Comparison of ENCODE assay signal across 27 cellular contexts in genomic region chr15:68570974-68571373, GRCh38. TPM values are rescaled to one million over a fixed set of nuclear protein-coding genes. Genes with fewer than 3 reads are reported as not detected.
"Had no signal": no experiment of that assay in that cellular context is flagged by ENCODE, and none has a peak within 500 bp of the region (broad histone marks: within the 10 kb centered on the region; RNA-seq: fewer than 3 reads in every experiment).

No MANE protein-coding gene starts in this region.

- H3K4me3 ChIP-seq: ascending aorta, esophagus muscularis mucosa, gastrocnemius medialis, heart left ventricle had no signal

- H3K4me1 ChIP-seq: ascending aorta, esophagus muscularis mucosa, foreskin keratinocyte, gastrocnemius medialis had no signal

- DNase-seq: activated CD4-positive, alpha-beta T cell treated with anti-CD3 and anti-CD28 coated beads for 48 hours; activated CD4-positive, alpha-beta T cell treated with anti-CD3 and anti-CD28 coated beads, Interleukin-2, amount 50 U/mL, for 1 hour; activated CD4-positive, alpha-beta T cell treated with anti-CD3 and anti-CD28 coated beads, Interleukin-2, amount 50 U/mL, for 48 hours; activated CD8-positive, alpha-beta memory T cell treated with anti-CD3 and anti-CD28 coated beads for 24 hours; activated CD8-positive, alpha-beta T cell treated with anti-CD3 and anti-CD28 coated beads for 36 hours; activated effector memory CD4-positive, alpha-beta T cell treated with Interleukin-2 at 50 U/mL for 16 hours; activated gamma-delta T cell treated with Interleukin-2 at 50 U/mL for 16 hours; activated naive CD4-positive, alpha-beta T cell treated with anti-CD3 and anti-CD28 coated beads for 36 hours; activated naive CD8-positive, alpha-beta T cell treated with anti-CD3 and anti-CD28 coated beads, Interleukin-2, amount 10 ng/mL, durations not matched to agents 7 days and 5 days; activated T-cell treated with anti-CD3 and anti-CD28 coated beads, Interleukin-2, amount 50 U/mL, for 4 hours; brain microvascular endothelial cell; cortex of kidney; dermis blood vessel endothelial cell; effector CD4-positive, alpha-beta T cell; effector memory CD8-positive, alpha-beta T cell; erythroblast; foreskin keratinocyte; gastrocnemius medialis; heart left ventricle; T-helper 2 cell had no signal

- H3K36me3 ChIP-seq: ascending aorta, brain microvascular endothelial cell, esophagus muscularis mucosa, gastrocnemius medialis, heart left ventricle had no signal

- H3K27ac ChIP-seq: ascending aorta, brain microvascular endothelial cell, esophagus muscularis mucosa, foreskin keratinocyte, gastrocnemius medialis, heart left ventricle had no signal

- H3K9me3 ChIP-seq: ascending aorta, esophagus muscularis mucosa, gastrocnemius medialis, heart left ventricle had no signal

- H3K9me3 Mint-ChIP-seq: activated CD8-positive, alpha-beta T cell treated with anti-CD3 and anti-CD28 coated beads for 36 hours; activated naive CD4-positive, alpha-beta T cell treated with anti-CD3 and anti-CD28 coated beads for 36 hours; activated naive CD4-positive, alpha-beta T cell treated with anti-CD3 and anti-CD28 coated beads, Interleukin-2, amount 50 U/mL, for 24 hours; activated naive CD8-positive, alpha-beta T cell treated with anti-CD3 and anti-CD28 coated beads, Interleukin-2, amount 10 ng/mL, durations not matched to agents 7 days and 5 days; activated T-cell treated with anti-CD3 and anti-CD28 coated beads, Interleukin-2, amount 50 U/mL, for 4 hours; activated T-helper 17 cell treated with anti-CD3 and anti-CD28 coated beads, Interleukin-2, amount 50 U/mL, for 72 hours; central memory CD8-positive, alpha-beta T cell; effector memory CD8-positive, alpha-beta T cell had no signal

- H3K27me3 ChIP-seq: ascending aorta, heart left ventricle had no signal

- H3K4me3 Mint-ChIP-seq: activated CD8-positive, alpha-beta T cell treated with anti-CD3 and anti-CD28 coated beads for 36 hours; activated naive CD4-positive, alpha-beta T cell treated with anti-CD3 and anti-CD28 coated beads for 36 hours; activated naive CD4-positive, alpha-beta T cell treated with anti-CD3 and anti-CD28 coated beads, Interleukin-2, amount 50 U/mL, for 24 hours; activated naive CD8-positive, alpha-beta T cell treated with anti-CD3 and anti-CD28 coated beads, Interleukin-2, amount 10 ng/mL, durations not matched to agents 7 days and 5 days; activated T-cell treated with anti-CD3 and anti-CD28 coated beads, Interleukin-2, amount 50 U/mL, for 4 hours; activated T-helper 17 cell treated with anti-CD3 and anti-CD28 coated beads, Interleukin-2, amount 50 U/mL, for 72 hours; central memory CD8-positive, alpha-beta T cell; effector memory CD8-positive, alpha-beta T cell had no signal

- H3K4me1 Mint-ChIP-seq: activated naive CD4-positive, alpha-beta T cell treated with anti-CD3 and anti-CD28 coated beads, Interleukin-2, amount 50 U/mL, for 24 hours; activated naive CD8-positive, alpha-beta T cell treated with anti-CD3 and anti-CD28 coated beads, Interleukin-2, amount 10 ng/mL, durations not matched to agents 7 days and 5 days; activated T-helper 17 cell treated with anti-CD3 and anti-CD28 coated beads, Interleukin-2, amount 50 U/mL, for 72 hours; central memory CD8-positive, alpha-beta T cell had no signal

- H3K27ac Mint-ChIP-seq: activated CD8-positive, alpha-beta T cell treated with anti-CD3 and anti-CD28 coated beads for 36 hours; activated naive CD4-positive, alpha-beta T cell treated with anti-CD3 and anti-CD28 coated beads for 36 hours; activated naive CD4-positive, alpha-beta T cell treated with anti-CD3 and anti-CD28 coated beads, Interleukin-2, amount 50 U/mL, for 24 hours; activated naive CD8-positive, alpha-beta T cell treated with anti-CD3 and anti-CD28 coated beads, Interleukin-2, amount 10 ng/mL, durations not matched to agents 7 days and 5 days; activated T-helper 17 cell treated with anti-CD3 and anti-CD28 coated beads, Interleukin-2, amount 50 U/mL, for 72 hours; effector memory CD8-positive, alpha-beta T cell had no signal

- ATAC-seq: activated CD4-positive, CD25-positive, alpha-beta regulatory T cell treated with anti-CD3 and anti-CD28 coated beads, Interleukin-2, amount 50 U/mL, for 24 hours; activated CD8-positive, alpha-beta T cell treated with anti-CD3 and anti-CD28 coated beads for 36 hours; activated T-cell treated with anti-CD3 and anti-CD28 coated beads, Interleukin-2, amount 50 U/mL, for 4 hours; activated T-helper 17 cell treated with anti-CD3 and anti-CD28 coated beads, Interleukin-2, amount 50 U/mL, for 72 hours; effector memory CD8-positive, alpha-beta T cell; foreskin keratinocyte; gastrocnemius medialis; heart left ventricle had no signal

- H3K36me3 Mint-ChIP-seq: activated naive CD4-positive, alpha-beta T cell treated with anti-CD3 and anti-CD28 coated beads, Interleukin-2, amount 50 U/mL, for 24 hours; activated naive CD8-positive, alpha-beta T cell treated with anti-CD3 and anti-CD28 coated beads, Interleukin-2, amount 10 ng/mL, durations not matched to agents 7 days and 5 days had no signal

RNA-seq across cellular contexts. Expression of gene CORO2B, which starts 7.8 kb away (rescaled TPM):
- total RNA-seq: activated CD8-positive, alpha-beta T cell treated with anti-CD3 and anti-CD28 coated beads for 36 hours; activated naive CD4-positive, alpha-beta T cell treated with anti-CD3 and anti-CD28 coated beads for 36 hours; activated naive CD8-positive, alpha-beta T cell treated with anti-CD3 and anti-CD28 coated beads, Interleukin-2, amount 10 ng/mL, durations not matched to agents 7 days and 5 days; T-helper 1 cell treated with Interleukin-12 subunit alpha and Interleukin-12 subunit beta and Interleukin-4 antibody, amounts not matched to agents 30 ng/mL and 1 ng/mL, for 36 hours had no signal
